ENCODE assay signal across 31 cellular contexts in the genomic region with DNA sequence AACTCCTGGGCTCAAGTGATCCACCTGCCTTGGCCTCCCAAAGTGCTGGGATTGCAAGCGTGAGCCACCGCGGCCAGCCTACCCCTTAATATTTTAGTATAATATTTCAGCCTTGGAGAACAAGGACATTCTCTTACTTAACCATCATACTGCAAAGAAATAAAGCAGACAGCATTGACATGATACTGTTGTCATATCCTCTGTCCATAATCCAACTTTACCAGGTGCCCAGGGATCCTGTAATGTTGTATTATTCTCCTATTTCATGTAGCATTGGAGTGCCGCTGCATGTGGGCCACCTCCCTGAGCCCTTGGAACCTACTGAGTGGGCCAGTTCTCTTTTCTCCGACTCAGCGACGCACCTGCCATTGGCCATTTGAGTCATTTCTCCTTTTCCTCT.
"Had no signal": no experiment of that assay in that cellular context is flagged by ENCODE, and none has a peak within 500 bp of the region (broad histone marks: within the 10 kb centered on the region; RNA-seq: fewer than 3 reads in every experiment).

No MANE protein-coding gene starts in this region.

- H3K27ac Mint-ChIP-seq: memory B cell; nephron; neural progenitor cell; progenitor cell of endocrine pancreas; stimulated activated naive B cell treated with anti-CD40 and anti-IgM and Interleukin-4, amounts not matched to agents 10 μg/mL and 1 μg/mL and 100 μg/mL, for 72 hours had no signal

- ATAC-seq: left cardiac atrium; left lung; mucosa of descending colon; naive thymus-derived CD4-positive, alpha-beta T cell; right cardiac atrium; sciatic nerve; stimulated activated naive B cell treated with anti-CD40 and anti-IgM and Interleukin-4, amounts not matched to agents 10 μg/mL and 1 μg/mL and 100 μg/mL, for 72 hours; stimulated activated naive CD8-positive, alpha-beta T cell treated with anti-CD3 and anti-CD28 coated beads, Interleukin-15, Interleukin-2, amounts not matched to agents 100 U/mL and 50 U/mL, for 24 hours had no signal

- H3K27me3 Mint-ChIP-seq: memory B cell; naive thymus-derived CD4-positive, alpha-beta T cell; progenitor cell of endocrine pancreas; stimulated activated naive B cell treated with anti-CD40 and anti-IgM and Interleukin-4, amounts not matched to agents 10 μg/mL and 1 μg/mL and 100 μg/mL, for 72 hours had no signal

- DNase-seq: hippocampal formation; kidney glomerular epithelial cell; left cardiac atrium; left lung; midbrain; naive thymus-derived CD4-positive, alpha-beta T cell; occipital lobe; ovary; retina; right cardiac atrium; stimulated activated CD4-positive, alpha-beta T cell treated with anti-CD3 and anti-CD28 coated beads, Interleukin-12 subunit alpha, Interleukin-12 subunit beta, amount 100 ng/mL, for 4 hours; stimulated activated CD4-positive, alpha-beta T cell treated with anti-CD3 and anti-CD28 coated beads, Interleukin-15, amount 100 ng/mL, for 24 hours; stimulated activated CD4-positive, alpha-beta T cell treated with anti-CD3 and anti-CD28 coated beads, Interleukin-2, amount 100 ng/mL, for 24 hours; stimulated activated CD4-positive, alpha-beta T cell treated with anti-CD3 and anti-CD28 coated beads, Interleukin-4, amount 100 ng/mL, for 1 hour; stimulated activated naive B cell treated with anti-CD40 and anti-IgM and Interleukin-4, amounts not matched to agents 10 μg/mL and 1 μg/mL and 100 μg/mL, for 72 hours; stimulated activated naive CD8-positive, alpha-beta T cell treated with anti-CD3 and anti-CD28 coated beads, Interleukin-15, Interleukin-2, amounts not matched to agents 100 U/mL and 50 U/mL, for 24 hours; stomach; testis; thyroid gland; transverse colon; upper lobe of left lung had no signal

- H3K4me1 ChIP-seq: left lung, neural progenitor cell, stomach, thyroid gland, transverse colon, upper lobe of left lung, vagina had no signal

- H3K27me3 ChIP-seq: left lung, neural progenitor cell, neutrophil, ovary, stomach, testis, thyroid gland, transverse colon, upper lobe of left lung, vagina had no signal

- H3K4me3 ChIP-seq: left lung, lung, mucosa of descending colon, neural progenitor cell, ovary, skin epidermis, stomach, testis, thyroid gland, transverse colon, upper lobe of left lung, vagina had no signal

- H3K9me3 ChIP-seq: left lung, mucosa of descending colon, neutrophil, ovary, stomach, testis, thyroid gland, transverse colon, upper lobe of left lung, vagina had no signal

- H3K4me3 Mint-ChIP-seq: memory B cell; naive thymus-derived CD4-positive, alpha-beta T cell; nephron; neural progenitor cell; stimulated activated naive B cell treated with anti-CD40 and anti-IgM and Interleukin-4, amounts not matched to agents 10 μg/mL and 1 μg/mL and 100 μg/mL, for 72 hours had no signal

- H3K27ac ChIP-seq: left lung, neural progenitor cell, neutrophil, ovary, skin epidermis, stomach, testis, thyroid gland, transverse colon, upper lobe of left lung, vagina had no signal

- H3K4me1 Mint-ChIP-seq: nephron, neural progenitor cell had no signal

- H3K36me3 ChIP-seq: neural progenitor cell, ovary, thyroid gland had no signal

- H3K9me3 Mint-ChIP-seq: memory B cell; naive thymus-derived CD4-positive, alpha-beta T cell; nephron; neural progenitor cell had no signal
